1 cellular context compared by ENCODE assay signal in the genomic region with DNA sequence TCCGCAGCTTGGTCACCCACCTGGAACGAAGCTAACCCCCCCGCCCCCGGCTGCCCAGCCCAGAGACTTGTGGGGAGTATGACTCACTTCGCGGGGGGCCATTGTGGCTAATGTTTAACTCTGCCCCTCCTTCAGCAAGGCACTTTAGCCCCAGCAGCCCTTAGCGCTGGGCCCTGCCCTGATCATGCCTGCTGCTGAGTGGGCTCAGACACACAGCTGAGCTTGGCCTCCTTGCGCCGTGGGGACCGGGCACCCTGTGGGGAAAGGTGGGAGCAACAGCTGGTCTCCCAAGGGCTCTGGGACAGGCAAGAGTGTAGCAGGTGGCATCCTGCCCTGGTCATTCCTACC.
TF ChIP-seq lines count a peak whose summit lies in the region.

No MANE protein-coding gene starts in this region.

TF ChIP-seq in HepG2, 621 proteins besides CTCF, POLR2A, EP300 and RAD21 (continued from another document and continues in another):
- TF ChIP-seq, protein P1, sequence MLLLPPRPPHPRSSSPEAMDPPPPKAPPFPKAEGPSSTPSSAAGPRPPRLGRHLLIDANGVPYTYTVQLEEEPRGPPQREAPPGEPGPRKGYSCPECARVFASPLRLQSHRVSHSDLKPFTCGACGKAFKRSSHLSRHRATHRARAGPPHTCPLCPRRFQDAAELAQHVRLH (CRISPR knock-in tag; IDR thresholded peaks at IDR 0.05; ENCODE audit: borderline replicate concordance, low read depth), result peak; percentile 69; the same call in 1 of the 2 replicates
- TF ChIP-seq ZNF274 (CRISPR knock-in tag; IDR thresholded peaks at IDR 0.05) (no peak), ZNF678 (CRISPR knock-in tag; IDR thresholded peaks at IDR 0.05) (no peak), TEAD3 (CRISPR knock-in tag; optimal IDR thresholded peaks at IDR 0.05; ENCODE audit: borderline replicate concordance) (peak; percentile 61), FOXK1 (CRISPR knock-in tag; IDR thresholded peaks at IDR 0.05; ENCODE audit: borderline replicate concordance, low read depth) (no peak), ZFP82 (CRISPR knock-in tag; IDR thresholded peaks at IDR 0.05; ENCODE audit: borderline replicate concordance) (no peak), ZNF33A (CRISPR knock-in tag; IDR thresholded peaks at IDR 0.05; ENCODE audit: borderline replicate concordance) (no peak), NFYC (CRISPR knock-in tag; IDR thresholded peaks at IDR 0.05) (no peak), PHF8 (CRISPR knock-in tag; IDR thresholded peaks at IDR 0.05) (no peak), MTF2 (CRISPR knock-in tag; IDR thresholded peaks at IDR 0.05; ENCODE audit: borderline replicate concordance) (no peak), FOXP1 (IDR thresholded peaks at IDR 0.05) (no peak), FOXP1 (CRISPR knock-in tag; IDR thresholded peaks at IDR 0.05) (no peak), FOSL2 (CRISPR knock-in tag; IDR thresholded peaks at IDR 0.05) (peak; percentile 99), SMAD3 (CRISPR knock-in tag; IDR thresholded peaks at IDR 0.05) (peak; percentile 51; the same call in 1 of the 2 replicates), ARID2 (CRISPR knock-in tag; IDR thresholded peaks at IDR 0.05; ENCODE audit: borderline replicate concordance) (no peak), ZNF720 (CRISPR knock-in tag; IDR thresholded peaks at IDR 0.05) (no peak), ZNF232 (CRISPR knock-in tag; IDR thresholded peaks at IDR 0.05; ENCODE audit: borderline replicate concordance) (no peak)
- TF ChIP-seq, protein P2, sequence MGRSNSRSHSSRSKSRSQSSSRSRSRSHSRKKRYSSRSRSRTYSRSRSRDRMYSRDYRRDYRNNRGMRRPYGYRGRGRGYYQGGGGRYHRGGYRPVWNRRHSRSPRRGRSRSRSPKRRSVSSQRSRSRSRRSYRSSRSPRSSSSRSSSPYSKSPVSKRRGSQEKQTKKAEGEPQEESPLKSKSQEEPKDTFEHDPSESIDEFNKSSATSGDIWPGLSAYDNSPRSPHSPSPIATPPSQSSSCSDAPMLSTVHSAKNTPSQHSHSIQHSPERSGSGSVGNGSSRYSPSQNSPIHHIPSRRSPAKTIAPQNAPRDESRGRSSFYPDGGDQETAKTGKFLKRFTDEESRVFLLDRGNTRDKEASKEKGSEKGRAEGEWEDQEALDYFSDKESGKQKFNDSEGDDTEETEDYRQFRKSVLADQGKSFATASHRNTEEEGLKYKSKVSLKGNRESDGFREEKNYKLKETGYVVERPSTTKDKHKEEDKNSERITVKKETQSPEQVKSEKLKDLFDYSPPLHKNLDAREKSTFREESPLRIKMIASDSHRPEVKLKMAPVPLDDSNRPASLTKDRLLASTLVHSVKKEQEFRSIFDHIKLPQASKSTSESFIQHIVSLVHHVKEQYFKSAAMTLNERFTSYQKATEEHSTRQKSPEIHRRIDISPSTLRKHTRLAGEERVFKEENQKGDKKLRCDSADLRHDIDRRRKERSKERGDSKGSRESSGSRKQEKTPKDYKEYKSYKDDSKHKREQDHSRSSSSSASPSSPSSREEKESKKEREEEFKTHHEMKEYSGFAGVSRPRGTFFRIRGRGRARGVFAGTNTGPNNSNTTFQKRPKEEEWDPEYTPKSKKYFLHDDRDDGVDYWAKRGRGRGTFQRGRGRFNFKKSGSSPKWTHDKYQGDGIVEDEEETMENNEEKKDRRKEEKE (IDR thresholded peaks at IDR 0.05), result no peak
- TF ChIP-seq, protein P3, sequence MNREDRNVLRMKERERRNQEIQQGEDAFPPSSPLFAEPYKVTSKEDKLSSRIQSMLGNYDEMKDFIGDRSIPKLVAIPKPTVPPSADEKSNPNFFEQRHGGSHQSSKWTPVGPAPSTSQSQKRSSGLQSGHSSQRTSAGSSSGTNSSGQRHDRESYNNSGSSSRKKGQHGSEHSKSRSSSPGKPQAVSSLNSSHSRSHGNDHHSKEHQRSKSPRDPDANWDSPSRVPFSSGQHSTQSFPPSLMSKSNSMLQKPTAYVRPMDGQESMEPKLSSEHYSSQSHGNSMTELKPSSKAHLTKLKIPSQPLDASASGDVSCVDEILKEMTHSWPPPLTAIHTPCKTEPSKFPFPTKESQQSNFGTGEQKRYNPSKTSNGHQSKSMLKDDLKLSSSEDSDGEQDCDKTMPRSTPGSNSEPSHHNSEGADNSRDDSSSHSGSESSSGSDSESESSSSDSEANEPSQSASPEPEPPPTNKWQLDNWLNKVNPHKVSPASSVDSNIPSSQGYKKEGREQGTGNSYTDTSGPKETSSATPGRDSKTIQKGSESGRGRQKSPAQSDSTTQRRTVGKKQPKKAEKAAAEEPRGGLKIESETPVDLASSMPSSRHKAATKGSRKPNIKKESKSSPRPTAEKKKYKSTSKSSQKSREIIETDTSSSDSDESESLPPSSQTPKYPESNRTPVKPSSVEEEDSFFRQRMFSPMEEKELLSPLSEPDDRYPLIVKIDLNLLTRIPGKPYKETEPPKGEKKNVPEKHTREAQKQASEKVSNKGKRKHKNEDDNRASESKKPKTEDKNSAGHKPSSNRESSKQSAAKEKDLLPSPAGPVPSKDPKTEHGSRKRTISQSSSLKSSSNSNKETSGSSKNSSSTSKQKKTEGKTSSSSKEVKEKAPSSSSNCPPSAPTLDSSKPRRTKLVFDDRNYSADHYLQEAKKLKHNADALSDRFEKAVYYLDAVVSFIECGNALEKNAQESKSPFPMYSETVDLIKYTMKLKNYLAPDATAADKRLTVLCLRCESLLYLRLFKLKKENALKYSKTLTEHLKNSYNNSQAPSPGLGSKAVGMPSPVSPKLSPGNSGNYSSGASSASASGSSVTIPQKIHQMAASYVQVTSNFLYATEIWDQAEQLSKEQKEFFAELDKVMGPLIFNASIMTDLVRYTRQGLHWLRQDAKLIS (CRISPR knock-in tag; IDR thresholded peaks at IDR 0.05), result no peak
- TF ChIP-seq, protein P4, sequence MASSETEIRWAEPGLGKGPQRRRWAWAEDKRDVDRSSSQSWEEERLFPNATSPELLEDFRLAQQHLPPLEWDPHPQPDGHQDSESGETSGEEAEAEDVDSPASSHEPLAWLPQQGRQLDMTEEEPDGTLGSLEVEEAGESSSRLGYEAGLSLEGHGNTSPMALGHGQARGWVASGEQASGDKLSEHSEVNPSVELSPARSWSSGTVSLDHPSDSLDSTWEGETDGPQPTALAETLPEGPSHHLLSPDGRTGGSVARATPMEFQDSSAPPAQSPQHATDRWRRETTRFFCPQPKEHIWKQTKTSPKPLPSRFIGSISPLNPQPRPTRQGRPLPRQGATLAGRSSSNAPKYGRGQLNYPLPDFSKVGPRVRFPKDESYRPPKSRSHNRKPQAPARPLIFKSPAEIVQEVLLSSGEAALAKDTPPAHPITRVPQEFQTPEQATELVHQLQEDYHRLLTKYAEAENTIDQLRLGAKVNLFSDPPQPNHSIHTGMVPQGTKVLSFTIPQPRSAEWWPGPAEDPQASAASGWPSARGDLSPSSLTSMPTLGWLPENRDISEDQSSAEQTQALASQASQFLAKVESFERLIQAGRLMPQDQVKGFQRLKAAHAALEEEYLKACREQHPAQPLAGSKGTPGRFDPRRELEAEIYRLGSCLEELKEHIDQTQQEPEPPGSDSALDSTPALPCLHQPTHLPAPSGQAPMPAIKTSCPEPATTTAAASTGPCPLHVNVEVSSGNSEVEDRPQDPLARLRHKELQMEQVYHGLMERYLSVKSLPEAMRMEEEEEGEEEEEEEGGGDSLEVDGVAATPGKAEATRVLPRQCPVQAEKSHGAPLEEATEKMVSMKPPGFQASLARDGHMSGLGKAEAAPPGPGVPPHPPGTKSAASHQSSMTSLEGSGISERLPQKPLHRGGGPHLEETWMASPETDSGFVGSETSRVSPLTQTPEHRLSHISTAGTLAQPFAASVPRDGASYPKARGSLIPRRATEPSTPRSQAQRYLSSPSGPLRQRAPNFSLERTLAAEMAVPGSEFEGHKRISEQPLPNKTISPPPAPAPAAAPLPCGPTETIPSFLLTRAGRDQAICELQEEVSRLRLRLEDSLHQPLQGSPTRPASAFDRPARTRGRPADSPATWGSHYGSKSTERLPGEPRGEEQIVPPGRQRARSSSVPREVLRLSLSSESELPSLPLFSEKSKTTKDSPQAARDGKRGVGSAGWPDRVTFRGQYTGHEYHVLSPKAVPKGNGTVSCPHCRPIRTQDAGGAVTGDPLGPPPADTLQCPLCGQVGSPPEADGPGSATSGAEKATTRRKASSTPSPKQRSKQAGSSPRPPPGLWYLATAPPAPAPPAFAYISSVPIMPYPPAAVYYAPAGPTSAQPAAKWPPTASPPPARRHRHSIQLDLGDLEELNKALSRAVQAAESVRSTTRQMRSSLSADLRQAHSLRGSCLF (CRISPR knock-in tag; IDR thresholded peaks at IDR 0.05; ENCODE audit: borderline replicate concordance), result no peak
- TF ChIP-seq, protein P5, sequence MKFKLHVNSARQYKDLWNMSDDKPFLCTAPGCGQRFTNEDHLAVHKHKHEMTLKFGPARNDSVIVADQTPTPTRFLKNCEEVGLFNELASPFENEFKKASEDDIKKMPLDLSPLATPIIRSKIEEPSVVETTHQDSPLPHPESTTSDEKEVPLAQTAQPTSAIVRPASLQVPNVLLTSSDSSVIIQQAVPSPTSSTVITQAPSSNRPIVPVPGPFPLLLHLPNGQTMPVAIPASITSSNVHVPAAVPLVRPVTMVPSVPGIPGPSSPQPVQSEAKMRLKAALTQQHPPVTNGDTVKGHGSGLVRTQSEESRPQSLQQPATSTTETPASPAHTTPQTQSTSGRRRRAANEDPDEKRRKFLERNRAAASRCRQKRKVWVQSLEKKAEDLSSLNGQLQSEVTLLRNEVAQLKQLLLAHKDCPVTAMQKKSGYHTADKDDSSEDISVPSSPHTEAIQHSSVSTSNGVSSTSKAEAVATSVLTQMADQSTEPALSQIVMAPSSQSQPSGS (CRISPR knock-in tag; IDR thresholded peaks at IDR 0.05), result 0 out of 2 replicates have a peak, but pooled peaks have one; percentile 30
- TF ChIP-seq, protein P6, sequence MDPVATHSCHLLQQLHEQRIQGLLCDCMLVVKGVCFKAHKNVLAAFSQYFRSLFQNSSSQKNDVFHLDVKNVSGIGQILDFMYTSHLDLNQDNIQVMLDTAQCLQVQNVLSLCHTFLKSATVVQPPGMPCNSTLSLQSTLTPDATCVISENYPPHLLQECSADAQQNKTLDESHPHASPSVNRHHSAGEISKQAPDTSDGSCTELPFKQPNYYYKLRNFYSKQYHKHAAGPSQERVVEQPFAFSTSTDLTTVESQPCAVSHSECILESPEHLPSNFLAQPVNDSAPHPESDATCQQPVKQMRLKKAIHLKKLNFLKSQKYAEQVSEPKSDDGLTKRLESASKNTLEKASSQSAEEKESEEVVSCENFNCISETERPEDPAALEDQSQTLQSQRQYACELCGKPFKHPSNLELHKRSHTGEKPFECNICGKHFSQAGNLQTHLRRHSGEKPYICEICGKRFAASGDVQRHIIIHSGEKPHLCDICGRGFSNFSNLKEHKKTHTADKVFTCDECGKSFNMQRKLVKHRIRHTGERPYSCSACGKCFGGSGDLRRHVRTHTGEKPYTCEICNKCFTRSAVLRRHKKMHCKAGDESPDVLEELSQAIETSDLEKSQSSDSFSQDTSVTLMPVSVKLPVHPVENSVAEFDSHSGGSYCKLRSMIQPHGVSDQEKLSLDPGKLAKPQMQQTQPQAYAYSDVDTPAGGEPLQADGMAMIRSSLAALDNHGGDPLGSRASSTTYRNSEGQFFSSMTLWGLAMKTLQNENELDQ (CRISPR knock-in tag; IDR thresholded peaks at IDR 0.05; ENCODE audit: borderline replicate concordance), result no peak
- TF ChIP-seq, protein P7, sequence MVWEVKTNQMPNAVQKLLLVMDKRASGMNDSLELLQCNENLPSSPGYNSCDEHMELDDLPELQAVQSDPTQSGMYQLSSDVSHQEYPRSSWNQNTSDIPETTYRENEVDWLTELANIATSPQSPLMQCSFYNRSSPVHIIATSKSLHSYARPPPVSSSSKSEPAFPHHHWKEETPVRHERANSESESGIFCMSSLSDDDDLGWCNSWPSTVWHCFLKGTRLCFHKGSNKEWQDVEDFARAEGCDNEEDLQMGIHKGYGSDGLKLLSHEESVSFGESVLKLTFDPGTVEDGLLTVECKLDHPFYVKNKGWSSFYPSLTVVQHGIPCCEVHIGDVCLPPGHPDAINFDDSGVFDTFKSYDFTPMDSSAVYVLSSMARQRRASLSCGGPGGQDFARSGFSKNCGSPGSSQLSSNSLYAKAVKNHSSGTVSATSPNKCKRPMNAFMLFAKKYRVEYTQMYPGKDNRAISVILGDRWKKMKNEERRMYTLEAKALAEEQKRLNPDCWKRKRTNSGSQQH (CRISPR knock-in tag; IDR thresholded peaks at IDR 0.05; ENCODE audit: low read depth), result no peak; the same call in 1 of the 2 replicates
- TF ChIP-seq, protein P8, sequence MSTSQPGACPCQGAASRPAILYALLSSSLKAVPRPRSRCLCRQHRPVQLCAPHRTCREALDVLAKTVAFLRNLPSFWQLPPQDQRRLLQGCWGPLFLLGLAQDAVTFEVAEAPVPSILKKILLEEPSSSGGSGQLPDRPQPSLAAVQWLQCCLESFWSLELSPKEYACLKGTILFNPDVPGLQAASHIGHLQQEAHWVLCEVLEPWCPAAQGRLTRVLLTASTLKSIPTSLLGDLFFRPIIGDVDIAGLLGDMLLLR (CRISPR knock-in tag; IDR thresholded peaks at IDR 0.05), result no peak
- TF ChIP-seq, protein P9, sequence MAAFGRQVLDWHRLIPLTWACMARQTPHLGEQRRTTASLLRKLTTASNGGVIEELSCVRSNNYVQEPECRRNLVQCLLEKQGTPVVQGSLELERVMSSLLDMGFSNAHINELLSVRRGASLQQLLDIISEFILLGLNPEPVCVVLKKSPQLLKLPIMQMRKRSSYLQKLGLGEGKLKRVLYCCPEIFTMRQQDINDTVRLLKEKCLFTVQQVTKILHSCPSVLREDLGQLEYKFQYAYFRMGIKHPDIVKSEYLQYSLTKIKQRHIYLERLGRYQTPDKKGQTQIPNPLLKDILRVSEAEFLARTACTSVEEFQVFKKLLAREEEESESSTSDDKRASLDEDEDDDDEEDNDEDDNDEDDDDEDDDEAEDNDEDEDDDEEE (CRISPR knock-in tag; IDR thresholded peaks at IDR 0.05), result no peak
- TF ChIP-seq, protein P10, sequence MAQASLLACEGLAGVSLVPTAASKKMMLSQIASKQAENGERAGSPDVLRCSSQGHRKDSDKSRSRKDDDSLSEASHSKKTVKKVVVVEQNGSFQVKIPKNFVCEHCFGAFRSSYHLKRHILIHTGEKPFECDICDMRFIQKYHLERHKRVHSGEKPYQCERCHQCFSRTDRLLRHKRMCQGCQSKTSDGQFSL (CRISPR knock-in tag; IDR thresholded peaks at IDR 0.05), result peak; percentile 44; the same call in 1 of the 2 replicates
- TF ChIP-seq, protein P11, sequence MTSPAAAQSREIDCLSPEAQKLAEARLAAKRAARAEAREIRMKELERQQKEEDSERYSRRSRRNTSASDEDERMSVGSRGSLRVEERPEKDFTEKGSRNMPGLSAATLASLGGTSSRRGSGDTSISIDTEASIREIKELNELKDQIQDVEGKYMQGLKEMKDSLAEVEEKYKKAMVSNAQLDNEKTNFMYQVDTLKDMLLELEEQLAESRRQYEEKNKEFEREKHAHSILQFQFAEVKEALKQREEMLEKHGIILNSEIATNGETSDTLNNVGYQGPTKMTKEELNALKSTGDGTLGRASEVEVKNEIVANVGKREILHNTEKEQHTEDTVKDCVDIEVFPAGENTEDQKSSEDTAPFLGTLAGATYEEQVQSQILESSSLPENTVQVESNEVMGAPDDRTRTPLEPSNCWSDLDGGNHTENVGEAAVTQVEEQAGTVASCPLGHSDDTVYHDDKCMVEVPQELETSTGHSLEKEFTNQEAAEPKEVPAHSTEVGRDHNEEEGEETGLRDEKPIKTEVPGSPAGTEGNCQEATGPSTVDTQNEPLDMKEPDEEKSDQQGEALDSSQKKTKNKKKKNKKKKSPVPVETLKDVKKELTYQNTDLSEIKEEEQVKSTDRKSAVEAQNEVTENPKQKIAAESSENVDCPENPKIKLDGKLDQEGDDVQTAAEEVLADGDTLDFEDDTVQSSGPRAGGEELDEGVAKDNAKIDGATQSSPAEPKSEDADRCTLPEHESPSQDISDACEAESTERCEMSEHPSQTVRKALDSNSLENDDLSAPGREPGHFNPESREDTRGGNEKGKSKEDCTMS (CRISPR knock-in tag; conservative IDR thresholded peaks at IDR 0.05), result no peak
